ENCODE assay signal across 26 cellular contexts in the genomic region with DNA sequence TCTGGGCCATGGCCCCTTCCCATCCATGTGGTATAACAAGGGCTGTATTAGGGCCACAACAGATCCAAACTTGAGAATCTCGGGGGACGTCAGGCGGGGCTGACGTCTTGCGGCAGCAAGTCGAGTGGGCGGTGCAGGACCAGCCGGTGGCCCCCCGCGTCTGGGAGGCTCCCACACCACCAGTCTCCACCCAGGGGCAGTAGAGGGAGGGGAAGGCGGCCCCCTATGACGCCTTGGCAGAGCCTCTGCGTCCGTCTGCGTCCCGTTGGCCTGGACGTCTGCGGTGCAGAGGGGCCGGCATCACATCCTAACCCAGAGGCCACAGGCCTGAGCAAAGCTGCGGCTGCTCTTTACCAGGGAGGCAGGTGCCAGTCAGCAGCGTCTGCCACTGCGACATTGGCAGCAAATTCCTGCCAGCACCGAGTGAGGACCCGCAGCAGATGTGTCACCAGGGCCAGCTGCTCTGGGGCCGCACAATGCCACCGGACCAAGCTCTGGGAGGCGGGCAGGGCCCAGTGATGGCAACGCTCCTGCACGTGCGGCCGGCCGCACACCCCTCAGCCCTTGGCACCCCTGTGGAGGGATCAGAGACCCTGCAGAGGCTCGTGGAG.
DNase-seq lines count a peak whose midpoint lies in the region; ATAC-seq and TF ChIP-seq lines count a peak whose summit lies in the region.
"Had no signal": no experiment of that assay in that cellular context is flagged by ENCODE, and none has a peak within 500 bp of the region (broad histone marks: within the 10 kb centered on the region; RNA-seq: fewer than 3 reads in every experiment).

No MANE protein-coding gene starts in this region.

- H3K27me3 ChIP-seq in right atrium auricular region (no peaks in the 10 kb centered on the region), upper lobe of right lung (peaks cover 13% of the 10 kb centered on the region)
- H3K27me3 ChIP-seq: brain microvascular endothelial cell, pancreas had no signal

- H3K4me3 ChIP-seq in right atrium auricular region (no peak overlapping the region), coronary artery (no peak overlapping the region), upper lobe of right lung (no peak overlapping the region)
- H3K4me3 ChIP-seq: gastrocnemius medialis, pancreas, stomach, tibial nerve had no signal

- TF ChIP-seq CTCF in right atrium auricular region (IDR thresholded peaks at IDR 0.05) (no peak), coronary artery (IDR thresholded peaks at IDR 0.05) (no peak), upper lobe of right lung (IDR thresholded peaks at IDR 0.05) (no peak), GM13977 (IDR thresholded peaks at IDR 0.05; ENCODE audit: extremely low read depth, insufficient read depth, missing control alignments) (no peak)

- H3K27ac ChIP-seq in right atrium auricular region = no peak overlapping the region
- H3K27ac ChIP-seq in coronary artery = no peak overlapping the region
- H3K27ac ChIP-seq in upper lobe of right lung = no peak overlapping the region
- H3K27ac ChIP-seq: brain microvascular endothelial cell, C4-2B, gastrocnemius medialis, pancreas, stomach, tibial nerve, WERI-Rb-1 had no signal

- ATAC-seq in Right ventricle myocardium superior (ENCODE audit: poor library complexity) = no peak
- ATAC-seq in upper lobe of right lung = no peak
- no peak for ATAC-seq in HG03439 (IDR thresholded peaks at IDR 0.05; ENCODE audit: unreplicated experiment)
- ATAC-seq: gastrocnemius medialis, HCT116 had no signal

- H3K36me3 ChIP-seq in right atrium auricular region = no peaks in the 10 kb centered on the region
- no peaks in the 10 kb centered on the region for H3K36me3 ChIP-seq in upper lobe of right lung
- H3K36me3 ChIP-seq: brain microvascular endothelial cell, gastrocnemius medialis, pancreas, stomach, tibial nerve, WERI-Rb-1 had no signal

- intact Hi-C loops in Right ventricle myocardium superior (cut with DNase I) (no loop called here), upper lobe of right lung (cut with DNase I) (no loop called here)

- in situ Hi-C loops in GM13977 (cut with MboI; ENCODE audit: low pct_unique_long_range_greater_than_20kb, low sequenced_read_pairs, unreplicated experiment) = no loop called here

- no peaks in the 10 kb centered on the region for H3K4me1 ChIP-seq in right atrium auricular region
- no peaks in the 10 kb centered on the region for H3K4me1 ChIP-seq in upper lobe of right lung
- H3K4me1 ChIP-seq: gastrocnemius medialis, pancreas, stomach had no signal

- DNase-seq in Right ventricle myocardium superior (peak; percentile 39), right atrium auricular region (ENCODE audit: low spot score) (no peak), coronary artery (ENCODE audit: low spot score) (peak; percentile 50), myocyte (ENCODE audit: low read depth) (peak; percentile 52), upper lobe of right lung (peak; percentile 57), GM13977 (ENCODE audit: low spot score) (no peak)
- DNase-seq: activated CD4-positive, alpha-beta T cell treated with anti-CD3 and anti-CD28 coated beads, Interleukin-2, amount 10 ng/mL, durations not matched to agents 24 days and 14 days; amniotic stem cell; brain microvascular endothelial cell; COR-L47; DMS53; gastrocnemius medialis; mammary epithelial cell; MV-4-11; NCI-H1436 treated with DMSO at 0.1 percent for 48 hours; NCI-H446; NCI-H774; stimulated activated CD4-positive, alpha-beta T cell treated with anti-CD3 and anti-CD28 coated beads, Interleukin-4, amount 100 ng/mL, for 1 hour; stomach; T1000; WERI-Rb-1 had no signal

- H3K9me3 ChIP-seq in right atrium auricular region (no peaks in the 10 kb centered on the region), upper lobe of right lung (no peaks in the 10 kb centered on the region)
- H3K9me3 ChIP-seq: gastrocnemius medialis, pancreas had no signal

Comparison
In these comparisons a context has a peak if more than half of its experiments do, and no peak if none do; other contexts are left out.
1. DNase-seq: peak in Right ventricle myocardium superior (single experiment), coronary artery (single experiment), myocyte (single experiment) and upper lobe of right lung (single experiment); none in right atrium auricular region (single experiment) and GM13977 (single experiment).